16 cellular contexts compared by ENCODE assay signal in the genomic region with DNA sequence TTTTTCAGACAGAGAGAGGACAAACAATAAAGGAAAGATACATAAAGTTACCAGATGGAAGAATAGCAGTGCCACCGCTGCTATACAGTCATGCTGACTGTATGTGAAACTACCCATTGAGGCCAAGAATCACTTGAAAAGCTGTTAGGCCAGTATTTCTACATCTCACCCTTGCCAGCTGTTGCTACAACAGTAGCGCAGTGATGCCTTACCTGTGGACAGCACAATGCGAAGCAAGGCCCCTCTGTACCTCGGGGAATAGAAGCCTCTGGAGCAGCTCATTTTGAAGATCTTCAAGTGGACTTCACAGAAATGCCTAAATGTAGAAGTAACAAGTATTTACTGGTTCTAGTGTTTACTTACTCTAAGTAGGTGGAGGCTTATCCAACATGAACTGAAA. TPM values are rescaled to one million over a fixed set of nuclear protein-coding genes. Genes with fewer than 3 reads are reported as not detected.
"Had no signal": no experiment of that assay in that cellular context is flagged by ENCODE, and none has a peak within 500 bp of the region (broad histone marks: within the 10 kb centered on the region; RNA-seq: fewer than 3 reads in every experiment).

No MANE protein-coding gene starts in this region.

RNA-seq across cellular contexts. Expression of a gene that starts 4.7 kb away (rescaled TPM):
- total RNA-seq: chondrocyte, colonic mucosa, dermis microvascular lymphatic vessel endothelial cell, endodermal cell, esophagus mucosa, esophagus squamous epithelium, gastrocnemius medialis, glomerular endothelial cell, heart right ventricle, kidney epithelial cell, left cardiac atrium, left ventricle myocardium inferior, liver, mammary epithelial cell, mononuclear cell, mucosa of gallbladder had no signal

RNA-seq across cellular contexts. Expression of a gene that starts 45.1 kb away (rescaled TPM):
- total RNA-seq: chondrocyte, colonic mucosa, dermis microvascular lymphatic vessel endothelial cell, endodermal cell, esophagus mucosa, esophagus squamous epithelium, gastrocnemius medialis, glomerular endothelial cell, heart right ventricle, kidney epithelial cell, left cardiac atrium, left ventricle myocardium inferior, liver, mammary epithelial cell, mononuclear cell, mucosa of gallbladder had no signal

RNA-seq across cellular contexts. Expression of a gene that starts 49.0 kb away (rescaled TPM):
- total RNA-seq: chondrocyte, colonic mucosa, dermis microvascular lymphatic vessel endothelial cell, endodermal cell, esophagus mucosa, esophagus squamous epithelium, gastrocnemius medialis, glomerular endothelial cell, heart right ventricle, kidney epithelial cell, left cardiac atrium, left ventricle myocardium inferior, liver, mammary epithelial cell, mononuclear cell, mucosa of gallbladder had no signal
